In the genomic region with DNA sequence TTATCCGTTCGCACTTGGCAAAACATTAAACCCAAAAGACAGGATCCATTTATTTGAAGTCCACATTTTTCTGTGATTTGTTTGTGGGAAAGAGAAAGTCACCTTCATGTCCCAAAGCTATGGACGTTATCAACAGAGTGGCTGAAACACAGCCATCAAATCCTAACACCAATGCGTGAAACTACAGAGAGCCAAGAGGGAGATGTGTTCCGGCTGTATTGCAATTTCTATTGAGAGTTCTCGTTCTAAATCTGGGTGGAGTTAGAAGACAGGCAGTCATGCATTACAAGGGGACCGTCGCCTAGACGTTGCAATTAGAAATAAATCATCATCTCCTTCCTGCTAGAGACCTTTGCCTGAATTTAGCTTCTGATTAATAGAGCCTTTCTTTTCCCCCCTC, we compare ENCODE assay signal across 19 cellular contexts. TPM values are rescaled to one million over a fixed set of nuclear protein-coding genes. Genes with fewer than 3 reads are reported as not detected.
DNase-seq lines count a peak whose midpoint lies in the region; ATAC-seq and TF ChIP-seq lines count a peak whose summit lies in the region.
"Had no signal": no experiment of that assay in that cellular context is flagged by ENCODE, and none has a peak within 500 bp of the region (broad histone marks: within the 10 kb centered on the region; RNA-seq: fewer than 3 reads in every experiment).

No MANE protein-coding gene starts in this region.

- peaks cover 9 to 37% (median 22%) of the 10 kb centered on the region in 10 experiments for H3K4me1 ChIP-seq in BLaER1 treated with 17β-estradiol and CSF1 and Interleukin-3, amounts not matched to agents 10 nM and 100 nM
- H3K4me1 ChIP-seq in osteoblast (ENCODE audit: insufficient read depth, low read length) = no peaks in the 10 kb centered on the region
- no peaks in the 10 kb centered on the region for H3K4me1 ChIP-seq in stomach

- TF ChIP-seq EP300 in stomach (IDR thresholded peaks at IDR 0.05) = no peak

- H3K9ac ChIP-seq in BLaER1 treated with 17β-estradiol and CSF1 and Interleukin-3, amounts not matched to agents 10 nM and 100 nM = no peak overlapping the region; a peak in 1 of 22 replicates
- H3K9ac ChIP-seq: GM23248 had no signal

- 68 to 76% (median 73%) methylated on average over 9 of the region's 9 CpGs for WGBS in stomach, 5 donors

- peak; percentile 25 for DNase-seq in SK-MEL-5 (ENCODE audit: low read depth, low spot score)
- no peak for DNase-seq in left ventricle myocardium superior
- DNase-seq in osteoblast (ENCODE audit: insufficient read length, low spot score, missing footprints) = no peak
- no peak for DNase-seq in stomach
- no peak for DNase-seq in NK-92 treated with Interleukin-12 subunit alpha and Interleukin-12 subunit beta, amount 100 ng/mL, for 24 hours (lab: John Stamatoyannopoulos, UW)
- DNase-seq: ACHN; CD8-positive, alpha-beta T cell; COR-L47; DMS 273 treated with DMSO at 0.1 percent for 48 hours; DMS53; DND-41; EL; GM23248; HCEC 1CT had no signal

- H3K79me2 ChIP-seq in osteoblast (ENCODE audit: insufficient read depth, low read length) = no peaks in the 10 kb centered on the region

- H2AFZ ChIP-seq in osteoblast (ENCODE audit: low read length) = no peak overlapping the region
- H2AFZ ChIP-seq: GM23248 had no signal

- H4K20me1 ChIP-seq in BLaER1 treated with 17β-estradiol and CSF1 and Interleukin-3, amounts not matched to agents 10 nM and 100 nM = no peaks in the 10 kb centered on the region
- H4K20me1 ChIP-seq in osteoblast (ENCODE audit: insufficient read depth, low read length) = no peaks in the 10 kb centered on the region

- peak; percentile 36 for ATAC-seq in left ventricle myocardium superior
- ATAC-seq: CD8-positive, alpha-beta T cell; GM12878 had no signal

- no peak overlapping the region for H3K4me3 ChIP-seq in BLaER1 treated with 17β-estradiol and CSF1 and Interleukin-3, amounts not matched to agents 10 nM and 100 nM
- H3K4me3 ChIP-seq in osteoblast (ENCODE audit: insufficient read depth, low read length) = no peak overlapping the region
- H3K4me3 ChIP-seq in stomach = no peak overlapping the region
- H3K4me3 ChIP-seq: GM12878, GM23248 had no signal

- intact Hi-C loops in left ventricle myocardium superior (cut with micrococcal nuclease) (no loop called here), stomach (cut with DNase I; ENCODE audit: low total_unique reads) (no loop called here)

- no peaks in the 10 kb centered on the region for H3K36me3 ChIP-seq in BLaER1 treated with 17β-estradiol and CSF1 and Interleukin-3, amounts not matched to agents 10 nM and 100 nM
- H3K36me3 ChIP-seq in osteoblast (ENCODE audit: insufficient read depth, low read length) (no peaks in the 10 kb centered on the region), stomach (no peaks in the 10 kb centered on the region)

- H3K27me3 ChIP-seq in BLaER1 treated with 17β-estradiol and CSF1 and Interleukin-3, amounts not matched to agents 10 nM and 100 nM = no peaks in the 10 kb centered on the region
- no peaks in the 10 kb centered on the region for H3K27me3 ChIP-seq in osteoblast (ENCODE audit: insufficient read depth, low read length)
- peaks cover 0 to 6% (median 0%) of the 10 kb centered on the region in 3 donors for H3K27me3 ChIP-seq in stomach

- no peak overlapping the region; a peak in 1 of 22 replicates for H3K27ac ChIP-seq in BLaER1 treated with 17β-estradiol and CSF1 and Interleukin-3, amounts not matched to agents 10 nM and 100 nM
- H3K27ac ChIP-seq in osteoblast (ENCODE audit: low read depth, low read length) (no peak overlapping the region), stomach (no peak overlapping the region)
- H3K27ac ChIP-seq: GM23248 had no signal

- in situ Hi-C loops in SK-MEL-5 (cut with HindIII; ENCODE audit: low pct_unique_long_range_greater_than_20kb, low sequenced_read_pairs) = no loop called here

- peak overlapping the region; percentile 6 to 77 (median 66); a peak in 19 of 22 replicates for H3K4me2 ChIP-seq in BLaER1 treated with 17β-estradiol and CSF1 and Interleukin-3, amounts not matched to agents 10 nM and 100 nM
- no peak overlapping the region for H3K4me2 ChIP-seq in osteoblast (ENCODE audit: insufficient read depth, low read length)

- peaks cover 11 to 22% (median 15%) of the 10 kb centered on the region in 11 experiments; a peak in 21 of 22 replicates for H3K9me3 ChIP-seq in BLaER1 treated with 17β-estradiol and CSF1 and Interleukin-3, amounts not matched to agents 10 nM and 100 nM (replicated peaks in 1 of 11)
- no peaks in the 10 kb centered on the region for H3K9me3 ChIP-seq in osteoblast (ENCODE audit: low read depth, low read length)
- H3K9me3 ChIP-seq in stomach = peaks cover 0 to 7% (median 4%) of the 10 kb centered on the region in 4 donors

- TF ChIP-seq CTCF in osteoblast (IDR thresholded peaks at IDR 0.05; ENCODE audit: extremely low read depth, low read depth, low read length) = no peak
- TF ChIP-seq CTCF in stomach (IDR thresholded peaks at IDR 0.05) = no peak

- no peak for TF ChIP-seq POLR2A in stomach (IDR thresholded peaks at IDR 0.05)

RNA-seq across cellular contexts. Expression of gene HABP2, which starts 52.4 kb away (rescaled TPM):
- total RNA-seq in SK-MEL-5 (2014; rRNA removed; shearing (Covaris generic)) = not detected in 2 replicates
- not detected in 2 replicates for polyA plus RNA-seq in SK-MEL-5 (2015; cell fraction: cytosol; rRNA removed)
- polyA plus RNA-seq in SK-MEL-5 (2015; cell fraction: nucleus; rRNA removed) = not detected in 2 replicates
- total RNA-seq in left ventricle myocardium superior = not detected
- total RNA-seq in osteoblast = not detected in 2 replicates
- 10 to 100 TPM in 1 of 5 donors, 1 to 10 TPM in 2, not detected in 2; 2.0 to 11.4 (median 2.2) TPM for total RNA-seq in stomach
- 1 to 10 TPM in 2 of 3 donors, under 1 TPM in 1; 0.76 to 9.2 (median 5.3) TPM for polyA plus RNA-seq in stomach
- total RNA-seq: CD8-positive, alpha-beta T cell; G401; GM23248; HT-29 had no signal
- polyA plus RNA-seq: GM12878, GM23248 had no signal

RNA-seq across cellular contexts. Expression of gene NRAP, which starts 58.6 kb away (rescaled TPM):
- total RNA-seq in SK-MEL-5 (2014; rRNA removed; shearing (Covaris generic)) = 0.13 TPM in 1 of 2 replicates, not detected in the other
- 0.06 TPM in 1 of 2 replicates, not detected in the other for polyA plus RNA-seq in SK-MEL-5 (2015; cell fraction: cytosol; rRNA removed)
- 0.07 TPM in 1 of 2 replicates, not detected in the other for polyA plus RNA-seq in SK-MEL-5 (2015; cell fraction: nucleus; rRNA removed)
- 826 TPM for total RNA-seq in left ventricle myocardium superior
- not detected in 2 replicates for total RNA-seq in osteoblast
- total RNA-seq in stomach = under 1 TPM in 1 of 5 donors, not detected in 4; 0.18 TPM
- under 1 TPM; 0.03 to 0.92 (median 0.19) TPM for polyA plus RNA-seq in stomach
- total RNA-seq: CD8-positive, alpha-beta T cell; G401; GM12878; GM23248; HT-29 had no signal
- polyA plus RNA-seq: BJ, GM12878, GM23248 had no signal

Comparison
In these comparisons a context has a peak if more than half of its experiments do, and no peak if none do; other contexts are left out.
1. RNA of gene NRAP, which starts 58.6 kb away (total RNA-seq): 826 TPM in left ventricle myocardium superior (single experiment); 0.13 TPM in SK-MEL-5, not detected in osteoblast and 0.18 TPM in stomach; every median in the first group is over 100 times any median in the second.